1 cellular context compared by ENCODE assay signal in the genomic region with DNA sequence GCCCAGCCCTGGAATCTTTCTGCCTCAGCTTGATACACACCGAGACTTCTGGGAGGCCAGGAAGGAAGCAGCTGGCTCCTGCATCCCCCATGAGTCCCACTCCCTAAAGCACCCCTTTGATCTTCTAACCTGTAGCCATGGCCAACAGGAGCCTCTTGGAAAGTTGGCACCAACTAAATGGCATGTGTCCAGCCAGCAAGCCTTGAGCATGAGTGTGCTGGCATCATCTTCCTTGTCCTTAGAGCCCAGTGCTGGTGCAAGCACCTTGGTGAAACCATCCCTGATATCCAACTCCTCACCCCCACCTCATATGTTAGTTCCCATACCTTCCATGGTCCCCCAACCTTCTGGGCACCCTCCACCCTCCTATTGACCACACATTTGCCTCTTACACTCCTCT.
TF ChIP-seq lines count a peak whose summit lies in the region.

No MANE protein-coding gene starts in this region.

TF ChIP-seq in H1, 55 proteins besides CTCF, POLR2A, EP300 and RAD21:
- no peak for TF ChIP-seq NRF1 (IDR thresholded peaks at IDR 0.05; ENCODE audit: low read depth, low read length)
- TF ChIP-seq JUND (IDR thresholded peaks at IDR 0.05; ENCODE audit: low read length), result no peak
- no peak for TF ChIP-seq HDAC6 (IDR thresholded peaks at IDR 0.05; ENCODE audit: low read depth, low read length)
- no peak for TF ChIP-seq NANOG (IDR thresholded peaks at IDR 0.05; ENCODE audit: insufficient read depth, low read depth, low read length, poor library complexity, severe bottlenecking)
- no peak for TF ChIP-seq SIN3A (conservative IDR thresholded peaks at IDR 0.05 in 1 of 2, IDR thresholded peaks at IDR 0.05 in 1 of 2; ENCODE audit: low read depth in 1 of 2, low read length in 2 of 2)
- no peak for TF ChIP-seq SIRT6 (IDR thresholded peaks at IDR 0.05; ENCODE audit: low read length)
- TF ChIP-seq E2F6 (IDR thresholded peaks at IDR 0.05), result no peak
- TF ChIP-seq POU5F1 (IDR thresholded peaks at IDR 0.05; ENCODE audit: low read depth, low read length), result no peak
- TF ChIP-seq ZNF274 (IDR thresholded peaks at IDR 0.05; ENCODE audit: borderline replicate concordance, extremely low read depth, low read length), result no peak
- no peak for TF ChIP-seq TAF7 (optimal IDR thresholded peaks at IDR 0.05; ENCODE audit: borderline replicate concordance, low read depth, low read length)
- TF ChIP-seq CBX5 (IDR thresholded peaks at IDR 0.05; ENCODE audit: low read depth, low read length), result no peak
- no peak for TF ChIP-seq USF2 (IDR thresholded peaks at IDR 0.05; ENCODE audit: low read length)
- TF ChIP-seq CREB1 (IDR thresholded peaks at IDR 0.05), result no peak
- no peak for TF ChIP-seq EGR1 (IDR thresholded peaks at IDR 0.05; ENCODE audit: borderline replicate concordance, low read depth, low read length)
- TF ChIP-seq RXRA (IDR thresholded peaks at IDR 0.05; ENCODE audit: insufficient read depth, low read depth, low read length), result no peak
- TF ChIP-seq KDM1A (IDR thresholded peaks at IDR 0.05; ENCODE audit: borderline replicate concordance, low read length), result no peak
- TF ChIP-seq CBX8 (IDR thresholded peaks at IDR 0.05; ENCODE audit: borderline replicate concordance, low read depth, low read length), result no peak
- TF ChIP-seq HDAC2 (IDR thresholded peaks at IDR 0.05; ENCODE audit: borderline replicate concordance in 1 of 2, low read depth in 2 of 2, low read length in 2 of 2), result no peak
- no peak for TF ChIP-seq EZH2 (IDR thresholded peaks at IDR 0.05; ENCODE audit: low read depth, low read length, severe bottlenecking)
TF ChIP-seq in H1: peak in this region for 0.
